18 cellular contexts compared by ENCODE assay signal in genomic region chr1:151000408-151000807, GRCh38. TPM values are rescaled to one million over a fixed set of nuclear protein-coding genes. Genes with fewer than 3 reads are reported as not detected.
DNase-seq lines count a peak whose midpoint lies in the region; ATAC-seq, FAIRE-seq and TF ChIP-seq lines count a peak whose summit lies in the region.
"Had no signal": no experiment of that assay in that cellular context is flagged by ENCODE, and none has a peak within 500 bp of the region (broad histone marks: within the 10 kb centered on the region; RNA-seq: fewer than 3 reads in every experiment).

No MANE protein-coding gene starts in this region.

- H3K4me3 Mint-ChIP-seq in activated CD4-positive, alpha-beta T cell treated with anti-CD3 and anti-CD28 coated beads for 36 hours = no peak overlapping the region
- peak overlapping the region; percentile 1 for H3K4me3 Mint-ChIP-seq in natural killer cell treated with Interleukin-12 subunit alpha and Interleukin-12 subunit beta and Interleukin-15 and Interleukin-18, amount 100 ng/mL, for 72 hours
- H3K4me3 Mint-ChIP-seq in natural killer cell (no peak overlapping the region), astrocyte (ENCODE audit: unreplicated experiment) (peak overlapping the region; percentile 52)

- H3K27ac ChIP-seq in astrocyte (ENCODE audit: low read depth, low read length) (no peak overlapping the region), substantia nigra (ENCODE audit: low read depth, low read length, poor library complexity, severe bottlenecking) (peak overlapping the region; percentile 17)

- no peak for FAIRE-seq in astrocyte (lab: Jason Lieb, UNC)
- FAIRE-seq: G401.6 had no signal

- no peak overlapping the region for H3K4me2 ChIP-seq in astrocyte (ENCODE audit: low read length)

- no peak for DNase-seq in activated CD4-positive, alpha-beta T cell treated with anti-CD3 and anti-CD28 coated beads for 36 hours
- no peak for DNase-seq in activated CD4-positive, alpha-beta T cell treated with anti-CD3 and anti-CD28 coated beads for 48 hours
- no peak for DNase-seq in natural killer cell treated with Interleukin-12 subunit alpha and Interleukin-12 subunit beta and Interleukin-15 and Interleukin-18, amount 100 ng/mL, for 72 hours (ENCODE audit: low spot score)
- no peak for DNase-seq in natural killer cell
- DNase-seq in astrocyte (ENCODE audit: low read depth) = no peak
- DNase-seq in substantia nigra (lab: John Stamatoyannopoulos, UW) = no peak
- no peak for DNase-seq in UCSD-AML1 (lab: John Stamatoyannopoulos, UW; ENCODE audit: unreplicated experiment)
- DNase-seq in middle frontal gyrus (ENCODE audit: extremely low spot score, low spot score) = no peak
- DNase-seq: 8988T; BE2C; DND-41; Karpas-422; MG63; NCI-H1092 treated with DMSO at 0.1 percent for 48 hours; NK-92 treated with Interleukin-12 subunit alpha and Interleukin-12 subunit beta, amount 100 ng/mL, for 24 hours; SHP77 treated with DMSO at 0.1 percent for 48 hours had no signal

- no peaks in the 10 kb centered on the region for H3K27me3 Mint-ChIP-seq in activated CD4-positive, alpha-beta T cell treated with anti-CD3 and anti-CD28 coated beads for 36 hours
- H3K27me3 Mint-ChIP-seq in natural killer cell treated with Interleukin-12 subunit alpha and Interleukin-12 subunit beta and Interleukin-15 and Interleukin-18, amount 100 ng/mL, for 72 hours = no peaks in the 10 kb centered on the region
- H3K27me3 Mint-ChIP-seq in natural killer cell (ENCODE audit: low read depth in 2 of 2) (no peaks in the 10 kb centered on the region), astrocyte (ENCODE audit: low read depth, unreplicated experiment) (no peaks in the 10 kb centered on the region)

- no peak for ATAC-seq in activated CD4-positive, alpha-beta T cell treated with anti-CD3 and anti-CD28 coated beads for 36 hours
- ATAC-seq in natural killer cell treated with Interleukin-12 subunit alpha and Interleukin-12 subunit beta and Interleukin-15 and Interleukin-18, amount 100 ng/mL, for 72 hours = no peak
- ATAC-seq in natural killer cell = no peak

- peaks cover 55% of the 10 kb centered on the region for H3K4me1 Mint-ChIP-seq in activated CD4-positive, alpha-beta T cell treated with anti-CD3 and anti-CD28 coated beads for 36 hours
- H3K4me1 Mint-ChIP-seq in natural killer cell treated with Interleukin-12 subunit alpha and Interleukin-12 subunit beta and Interleukin-15 and Interleukin-18, amount 100 ng/mL, for 72 hours (ENCODE audit: low read depth in 2 of 2) = peaks cover 19 to 28% of the 10 kb centered on the region in 2 donors
- H3K4me1 Mint-ChIP-seq in natural killer cell (peaks cover 10 to 19% of the 10 kb centered on the region in 2 donors), astrocyte (ENCODE audit: low read depth, unreplicated experiment) (peaks cover 40% of the 10 kb centered on the region)

- POLR2A ChIA-PET in activated CD4-positive, alpha-beta T cell treated with anti-CD3 and anti-CD28 coated beads for 36 hours (lab: Charles Lee) = no interaction called here

- no peaks in the 10 kb centered on the region for H4K20me1 ChIP-seq in astrocyte (ENCODE audit: insufficient read depth, low read length)

- H3K4me3 ChIP-seq in astrocyte (ENCODE audit: insufficient read depth, low read depth, low read length) = no peak overlapping the region
- H3K4me3 ChIP-seq: MG63 had no signal

- H3K36me3 ChIP-seq in astrocyte (ENCODE audit: insufficient read depth, low read length) = no peaks in the 10 kb centered on the region
- H3K36me3 ChIP-seq: BE2C, MG63 had no signal

- no peaks in the 10 kb centered on the region for H3K27me3 ChIP-seq in astrocyte (ENCODE audit: insufficient read depth, low read length)
- H3K27me3 ChIP-seq: BE2C, MG63 had no signal

- CTCF ChIA-PET in activated CD4-positive, alpha-beta T cell treated with anti-CD3 and anti-CD28 coated beads for 36 hours (lab: Charles Lee) = interaction anchor here (0.6 to 8.0 kb wide), 4 partner anchors 20 to 31 kb away, joined by 3 to 90 read pairs (median 19); partner anchors contain the start of gene ANXA9

- H2AFZ ChIP-seq in astrocyte (ENCODE audit: low read depth, low read length) = no peak overlapping the region

- H3K9me3 ChIP-seq in astrocyte (ENCODE audit: insufficient read depth, low read depth, low read length) = no peaks in the 10 kb centered on the region
- H3K9me3 ChIP-seq: BE2C, MG63 had no signal

- no peak overlapping the region for H3K9ac ChIP-seq in astrocyte (ENCODE audit: low read length)

- H3K9me3 Mint-ChIP-seq in activated CD4-positive, alpha-beta T cell treated with anti-CD3 and anti-CD28 coated beads for 36 hours (ENCODE audit: low read depth) = no peaks in the 10 kb centered on the region
- no peaks in the 10 kb centered on the region for H3K9me3 Mint-ChIP-seq in natural killer cell treated with Interleukin-12 subunit alpha and Interleukin-12 subunit beta and Interleukin-15 and Interleukin-18, amount 100 ng/mL, for 72 hours
- H3K9me3 Mint-ChIP-seq in natural killer cell (no peaks in the 10 kb centered on the region), astrocyte (ENCODE audit: unreplicated experiment) (peaks cover 2% of the 10 kb centered on the region)

- intact Hi-C loops in activated CD4-positive, alpha-beta T cell treated with anti-CD3 and anti-CD28 coated beads for 36 hours (cut with DNase I, micrococcal nuclease) = no loop called here
- intact Hi-C loops in natural killer cell (cut with micrococcal nuclease) = no loop called here

- peak overlapping the region; percentile 47 for H3K27ac Mint-ChIP-seq in activated CD4-positive, alpha-beta T cell treated with anti-CD3 and anti-CD28 coated beads for 36 hours
- peak overlapping the region in 1 of 2 donors; percentile 78 for H3K27ac Mint-ChIP-seq in natural killer cell treated with Interleukin-12 subunit alpha and Interleukin-12 subunit beta and Interleukin-15 and Interleukin-18, amount 100 ng/mL, for 72 hours
- H3K27ac Mint-ChIP-seq in natural killer cell (no peak overlapping the region), astrocyte (ENCODE audit: unreplicated experiment) (peak overlapping the region; percentile 92)

- H3K4me1 ChIP-seq in astrocyte (ENCODE audit: insufficient read depth, low read length) = peaks cover 33% of the 10 kb centered on the region
- H3K4me1 ChIP-seq: BE2C had no signal

- peaks cover 1% of the 10 kb centered on the region for H3K79me2 ChIP-seq in astrocyte (ENCODE audit: insufficient read depth, low read length)

- TF ChIP-seq CTCF in natural killer cell (IDR thresholded peaks at IDR 0.05) = no peak
- no peak for TF ChIP-seq CTCF in astrocyte (IDR thresholded peaks at IDR 0.05; ENCODE audit: insufficient read depth, low read depth, low read length)

- H3K36me3 Mint-ChIP-seq in activated CD4-positive, alpha-beta T cell treated with anti-CD3 and anti-CD28 coated beads for 36 hours (ENCODE audit: low read depth) = peaks cover 17% of the 10 kb centered on the region
- no peaks in the 10 kb centered on the region for H3K36me3 Mint-ChIP-seq in natural killer cell treated with Interleukin-12 subunit alpha and Interleukin-12 subunit beta and Interleukin-15 and Interleukin-18, amount 100 ng/mL, for 72 hours
- H3K36me3 Mint-ChIP-seq in natural killer cell (no peaks in the 10 kb centered on the region), astrocyte (ENCODE audit: low read depth, unreplicated experiment) (peaks cover 12% of the 10 kb centered on the region)

RNA-seq across cellular contexts. Expression of gene MINDY1, which starts 6.3 kb away (rescaled TPM):
- 10 to 100 TPM; 16.2 to 20.3 TPM for total RNA-seq in activated CD4-positive, alpha-beta T cell treated with anti-CD3 and anti-CD28 coated beads for 36 hours
- total RNA-seq in natural killer cell treated with Interleukin-12 subunit alpha and Interleukin-12 subunit beta and Interleukin-15 and Interleukin-18, amount 100 ng/mL, for 72 hours = 10 to 100 TPM; 17.1 to 39.0 TPM
- total RNA-seq in natural killer cell (10 to 100 TPM; 14.0 to 15.6 (median 15.2) TPM), astrocyte (8.5 and 8.8 TPM in 2 replicates)

RNA-seq across cellular contexts. Expression of gene PRUNE1, which starts 7.8 kb away (rescaled TPM):
- total RNA-seq in activated CD4-positive, alpha-beta T cell treated with anti-CD3 and anti-CD28 coated beads for 36 hours = 10 to 100 TPM; 13.6 to 18.6 TPM
- 10 to 100 TPM; 12.7 to 13.1 TPM for total RNA-seq in natural killer cell treated with Interleukin-12 subunit alpha and Interleukin-12 subunit beta and Interleukin-15 and Interleukin-18, amount 100 ng/mL, for 72 hours
- 10 to 100 TPM; 11.4 to 14.1 (median 13.5) TPM for total RNA-seq in natural killer cell
- total RNA-seq in astrocyte = 14.3 and 17.6 TPM in 2 replicates

RNA-seq across cellular contexts. Expression of gene ANXA9, which starts 18.3 kb away (rescaled TPM):
- total RNA-seq in activated CD4-positive, alpha-beta T cell treated with anti-CD3 and anti-CD28 coated beads for 36 hours = under 1 TPM; 0.27 to 0.28 TPM
- not detected for total RNA-seq in natural killer cell treated with Interleukin-12 subunit alpha and Interleukin-12 subunit beta and Interleukin-15 and Interleukin-18, amount 100 ng/mL, for 72 hours
- total RNA-seq in natural killer cell (under 1 TPM in 1 of 3 donors, not detected in 2; 0.25 TPM), astrocyte (not detected in 2 replicates)
- total RNA-seq: RPMI7951 had no signal

RNA-seq across cellular contexts. Expression of gene CERS2, which starts 25.8 kb away (rescaled TPM):
- 100 to 1,000 TPM; 134 to 151 TPM for total RNA-seq in activated CD4-positive, alpha-beta T cell treated with anti-CD3 and anti-CD28 coated beads for 36 hours
- total RNA-seq in natural killer cell treated with Interleukin-12 subunit alpha and Interleukin-12 subunit beta and Interleukin-15 and Interleukin-18, amount 100 ng/mL, for 72 hours = 100 to 1,000 TPM; 170 to 211 TPM
- total RNA-seq in natural killer cell (100 to 1,000 TPM; 122 to 129 (median 127) TPM), astrocyte (177 and 189 TPM in 2 replicates)

RNA-seq across cellular contexts. Expression of gene BNIPL, which starts 36.0 kb away (rescaled TPM):
- 1 to 10 TPM in 1 of 2 experiments, under 1 TPM in 1; 0.98 to 1.6 TPM for total RNA-seq in activated CD4-positive, alpha-beta T cell treated with anti-CD3 and anti-CD28 coated beads for 36 hours
- total RNA-seq in natural killer cell treated with Interleukin-12 subunit alpha and Interleukin-12 subunit beta and Interleukin-15 and Interleukin-18, amount 100 ng/mL, for 72 hours = 1 to 10 TPM; 1.4 to 3.8 TPM
- total RNA-seq in natural killer cell (under 1 TPM; 0.28 to 0.39 (median 0.33) TPM), astrocyte (0.29 and 0.73 TPM in 2 replicates)

Comparison
In these comparisons a context has a peak if more than half of its experiments do, and no peak if none do; other contexts are left out.
1. H3K4me3 Mint-ChIP-seq: peak in natural killer cell treated with Interleukin-12 subunit alpha and Interleukin-12 subunit beta and Interleukin-15 and Interleukin-18, amount 100 ng/mL, for 72 hours (single experiment) and astrocyte (single experiment); none in activated CD4-positive, alpha-beta T cell treated with anti-CD3 and anti-CD28 coated beads for 36 hours (single experiment) and natural killer cell (single experiment).
2. H3K27ac Mint-ChIP-seq: peak in activated CD4-positive, alpha-beta T cell treated with anti-CD3 and anti-CD28 coated beads for 36 hours (single experiment) and astrocyte (single experiment); none in natural killer cell (0 of 2).